In genomic region chr15:40285151-40285898, GRCh38 we compare ENCODE assay signal across 1 cellular context.
TF ChIP-seq lines count a peak whose summit lies in the region.

No MANE protein-coding gene starts in this region.

TF ChIP-seq in H1, 55 proteins besides CTCF, POLR2A, EP300 and RAD21:
- TF ChIP-seq TBP (IDR thresholded peaks at IDR 0.05; ENCODE audit: low read depth, low read length) (no peak), SIRT6 (IDR thresholded peaks at IDR 0.05; ENCODE audit: low read length) (no peak), RNF2 (IDR thresholded peaks at IDR 0.05; ENCODE audit: borderline replicate concordance, low read depth, low read length, missing control alignments, poor library complexity, severe bottlenecking) (no peak), BACH1 (IDR thresholded peaks at IDR 0.05; ENCODE audit: low read length) (no peak), SUZ12 (IDR thresholded peaks at IDR 0.05; ENCODE audit: low read length) (no peak), EZH2 (IDR thresholded peaks at IDR 0.05; ENCODE audit: low read depth, low read length, severe bottlenecking) (no peak), ASH2L (IDR thresholded peaks at IDR 0.05; ENCODE audit: low read length) (no peak), BCL11A (IDR thresholded peaks at IDR 0.05; ENCODE audit: low read depth in 2 of 2, low read length in 2 of 2) (no peak), TAF7 (optimal IDR thresholded peaks at IDR 0.05; ENCODE audit: borderline replicate concordance, low read depth, low read length) (no peak), GTF2F1 (IDR thresholded peaks at IDR 0.05; ENCODE audit: borderline replicate concordance, low read depth, low read length) (no peak)
- TF ChIP-seq, protein P1, sequence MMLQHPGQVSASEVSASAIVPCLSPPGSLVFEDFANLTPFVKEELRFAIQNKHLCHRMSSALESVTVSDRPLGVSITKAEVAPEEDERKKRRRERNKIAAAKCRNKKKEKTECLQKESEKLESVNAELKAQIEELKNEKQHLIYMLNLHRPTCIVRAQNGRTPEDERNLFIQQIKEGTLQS (IDR thresholded peaks at IDR 0.05; ENCODE audit: insufficient read depth, low read depth, low read length): no peak
